1 cellular context compared by ENCODE assay signal in genomic region chr15:89593018-89593417, GRCh38.
TF ChIP-seq lines count a peak whose summit lies in the region.

No MANE protein-coding gene starts in this region.

TF ChIP-seq in IMR-90, 13 proteins besides CTCF, POLR2A, EP300 and RAD21 (continued from another document):
- TF ChIP-seq MAFK (IDR thresholded peaks at IDR 0.05; ENCODE audit: low read depth, low read length): no peak
- no peak for TF ChIP-seq MAZ (IDR thresholded peaks at IDR 0.05; ENCODE audit: borderline replicate concordance, low read depth, low read length)
- TF ChIP-seq USF2 (IDR thresholded peaks at IDR 0.05; ENCODE audit: low read depth, low read length): no peak
- no peak for TF ChIP-seq ELK1 (IDR thresholded peaks at IDR 0.05; ENCODE audit: borderline replicate concordance, low read depth, low read length)
- no peak for TF ChIP-seq RFX5 (IDR thresholded peaks at IDR 0.05; ENCODE audit: low read depth, low read length)
- no peak for TF ChIP-seq BHLHE40 (IDR thresholded peaks at IDR 0.05; ENCODE audit: low read depth, low read length)
- no peak for TF ChIP-seq NFE2L2 (IDR thresholded peaks at IDR 0.05; ENCODE audit: low read depth, low read length)
- no peak for TF ChIP-seq SMC3 (IDR thresholded peaks at IDR 0.05; ENCODE audit: low read depth, low read length)
